In the genomic region with DNA sequence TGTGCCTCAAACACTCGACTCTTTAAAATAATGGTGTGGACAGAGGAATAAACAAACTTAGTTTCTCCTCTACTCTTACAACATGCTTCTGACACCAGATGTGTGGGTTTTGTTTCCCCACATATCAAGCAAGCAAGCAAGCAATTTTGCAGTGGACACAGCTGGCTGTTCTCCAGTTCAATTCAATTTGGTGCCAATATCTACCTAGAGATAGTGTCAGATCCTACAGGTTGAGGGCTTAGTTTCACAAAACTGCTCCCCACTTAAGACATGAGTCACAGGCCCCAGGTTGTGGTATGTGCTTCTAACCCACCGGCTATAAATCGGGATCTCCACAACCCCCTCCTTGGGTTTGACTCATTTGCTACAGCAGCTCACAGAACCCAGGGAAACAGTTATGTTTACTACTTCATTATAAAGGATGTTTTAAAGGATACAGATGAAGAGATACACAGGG, we compare ENCODE assay signal across 9 cellular contexts.
A peak's percentile ranks its signal among the peaks of the same experiment; 100 is the strongest.
DNase-seq lines count a peak whose midpoint lies in the region; ATAC-seq and TF ChIP-seq lines count a peak whose summit lies in the region.
"Had no signal": no experiment of that assay in that cellular context is flagged by ENCODE, and none has a peak within 500 bp of the region (broad histone marks: within the 10 kb centered on the region; RNA-seq: fewer than 3 reads in every experiment).

No MANE protein-coding gene starts in this region.

- ATAC-seq in foreskin keratinocyte: peak; percentile 89

- peak; percentile 40 for DNase-seq in stimulated activated CD4-positive, alpha-beta T cell treated with anti-CD3 and anti-CD28 coated beads, Interleukin-1b, Interleukin-23, amount 100 ng/mL, for 48 hours
- DNase-seq in stimulated activated CD4-positive, alpha-beta T cell treated with anti-CD3 and anti-CD28 coated beads, Interleukin-2, amount 100 ng/mL, for 48 hours: no peak
- peak; percentile 41 for DNase-seq in activated T-cell treated with anti-CD3 and anti-CD28 coated beads, Interleukin-2, amount 50 U/mL, for 1 hour
- DNase-seq in foreskin keratinocyte (peak; percentile 44 to 80), type B pancreatic cell (ENCODE audit: extremely low spot score, unreplicated experiment) (no peak), esophagus muscularis mucosa (ENCODE audit: extremely low spot score) (no peak), NCI-H2227 treated with DMSO at 0.1 percent for 48 hours (lab: John Stamatoyannopoulos, UW) (no peak), HEK293T (ENCODE audit: extremely low spot score) (no peak)
- DNase-seq: NCI-H510A had no signal

- intact Hi-C loops in esophagus muscularis mucosa (cut with DNase I): no loop called here

- H3K4me3 ChIP-seq in esophagus muscularis mucosa: no peak overlapping the region

- TF ChIP-seq CTCF in foreskin keratinocyte (conservative IDR thresholded peaks at IDR 0.05): no peak
- no peak for TF ChIP-seq CTCF in type B pancreatic cell (conservative IDR thresholded peaks at IDR 0.05)
- no peak for TF ChIP-seq CTCF in esophagus muscularis mucosa (IDR thresholded peaks at IDR 0.05)

- H3K27ac ChIP-seq in foreskin keratinocyte (no peak overlapping the region), esophagus muscularis mucosa (replicated peaks in 1 of 4) (no peak overlapping the region)

- no peaks in the 10 kb centered on the region for H3K36me3 ChIP-seq in esophagus muscularis mucosa

- H3K9me3 ChIP-seq in esophagus muscularis mucosa: peaks cover 0 to 11% (median 7%) of the 10 kb centered on the region in 4 donors

- H3K4me1 ChIP-seq in foreskin keratinocyte (peaks cover 20% of the 10 kb centered on the region), esophagus muscularis mucosa (peaks cover 6 to 26% (median 13%) of the 10 kb centered on the region in 4 donors)

- POLR2A ChIA-PET in HEK293T (lab: Yijun Ruan, JAX): no interaction called here

- H3K27me3 ChIP-seq in foreskin keratinocyte: no peaks in the 10 kb centered on the region
- H3K27me3 ChIP-seq in esophagus muscularis mucosa: no peaks in the 10 kb centered on the region

- CTCF ChIA-PET in HEK293T (lab: Yijun Ruan, JAX): interaction anchor here (0.6 kb wide), 1 partner anchor 306 kb away, joined by 4 read pairs; no protein-coding TSS in a partner anchor

- TF ChIP-seq POLR2A in esophagus muscularis mucosa (IDR thresholded peaks at IDR 0.05; ENCODE audit: low read depth): no peak

- H3K9me3 Mint-ChIP-seq in type B pancreatic cell: no peaks in the 10 kb centered on the region

- no peak overlapping the region for H3K4me3 Mint-ChIP-seq in type B pancreatic cell

- H3K36me3 Mint-ChIP-seq in type B pancreatic cell: peaks cover 42% of the 10 kb centered on the region

- H3K4me1 Mint-ChIP-seq in type B pancreatic cell (ENCODE audit: unreplicated experiment): peaks cover 54% of the 10 kb centered on the region

- H3K27me3 Mint-ChIP-seq in type B pancreatic cell: no peaks in the 10 kb centered on the region

- WGBS in esophagus muscularis mucosa: 91% methylated on average over 3 of the region's 3 CpGs

- peak overlapping the region; percentile 28 for H3K27ac Mint-ChIP-seq in type B pancreatic cell

- no peak for TF ChIP-seq EP300 in esophagus muscularis mucosa (IDR thresholded peaks at IDR 0.05)

TF ChIP-seq in HEK293T, 16 proteins besides CTCF, POLR2A, EP300 and RAD21:
- TF ChIP-seq, protein P1, sequence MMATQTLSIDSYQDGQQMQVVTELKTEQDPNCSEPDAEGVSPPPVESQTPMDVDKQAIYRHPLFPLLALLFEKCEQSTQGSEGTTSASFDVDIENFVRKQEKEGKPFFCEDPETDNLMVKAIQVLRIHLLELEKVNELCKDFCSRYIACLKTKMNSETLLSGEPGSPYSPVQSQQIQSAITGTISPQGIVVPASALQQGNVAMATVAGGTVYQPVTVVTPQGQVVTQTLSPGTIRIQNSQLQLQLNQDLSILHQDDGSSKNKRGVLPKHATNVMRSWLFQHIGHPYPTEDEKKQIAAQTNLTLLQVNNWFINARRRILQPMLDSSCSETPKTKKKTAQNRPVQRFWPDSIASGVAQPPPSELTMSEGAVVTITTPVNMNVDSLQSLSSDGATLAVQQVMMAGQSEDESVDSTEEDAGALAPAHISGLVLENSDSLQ (IDR thresholded peaks at IDR 0.05): no peak
- TF ChIP-seq CTBP1 (IDR thresholded peaks at IDR 0.05; ENCODE audit: borderline replicate concordance) (no peak), HDGF (IDR thresholded peaks at IDR 0.05; ENCODE audit: borderline replicate concordance) (no peak), FOXK2 (IDR thresholded peaks at IDR 0.05) (no peak), NFRKB (IDR thresholded peaks at IDR 0.05) (no peak), L3MBTL2 (conservative IDR thresholded peaks at IDR 0.05) (no peak), SP1 (IDR thresholded peaks at IDR 0.05) (no peak), TARDBP (IDR thresholded peaks at IDR 0.05) (no peak), LEF1 (IDR thresholded peaks at IDR 0.05; ENCODE audit: borderline replicate concordance) (no peak), ARNT (IDR thresholded peaks at IDR 0.05) (no peak), ZNF384 (IDR thresholded peaks at IDR 0.05) (no peak), FOXM1 (IDR thresholded peaks at IDR 0.05; ENCODE audit: borderline replicate concordance) (no peak)

Comparison
In these comparisons a context has a peak if more than half of its experiments do, and no peak if none do; other contexts are left out.
1. DNase-seq: peak in stimulated activated CD4-positive, alpha-beta T cell treated with anti-CD3 and anti-CD28 coated beads, Interleukin-1b, Interleukin-23, amount 100 ng/mL, for 48 hours (single experiment), activated T-cell treated with anti-CD3 and anti-CD28 coated beads, Interleukin-2, amount 50 U/mL, for 1 hour (single experiment) and foreskin keratinocyte (2 of 2); none in stimulated activated CD4-positive, alpha-beta T cell treated with anti-CD3 and anti-CD28 coated beads, Interleukin-2, amount 100 ng/mL, for 48 hours (0 of 2), type B pancreatic cell (single experiment), esophagus muscularis mucosa (single experiment), NCI-H2227 treated with DMSO at 0.1 percent for 48 hours (single experiment) and HEK293T (single experiment).